12 cellular contexts compared by ENCODE assay signal in genomic region chr15:98728811-98729160, GRCh38.
A peak's percentile ranks its signal among the peaks of the same experiment; 100 is the strongest.
DNase-seq lines count a peak whose midpoint lies in the region; ATAC-seq and TF ChIP-seq lines count a peak whose summit lies in the region.
"Had no signal": no experiment of that assay in that cellular context is flagged by ENCODE, and none has a peak within 500 bp of the region (broad histone marks: within the 10 kb centered on the region; RNA-seq: fewer than 3 reads in every experiment).

No MANE protein-coding gene starts in this region.

- H3K4me1 Mint-ChIP-seq in MCF 10A (ENCODE audit: insufficient read depth, unreplicated experiment) = peaks cover 5% of the 10 kb centered on the region
- H3K4me1 Mint-ChIP-seq in stimulated activated memory B cell treated with anti-CD40 and anti-IgM and Interleukin-4, amounts not matched to agents 10 μg/mL and 1 μg/mL and 100 μg/mL, for 72 hours = peaks cover 11% of the 10 kb centered on the region

- H3K4me3 Mint-ChIP-seq in MCF 10A (ENCODE audit: unreplicated experiment) = no peak overlapping the region
- H3K4me3 Mint-ChIP-seq in stimulated activated memory B cell treated with anti-CD40 and anti-IgM and Interleukin-4, amounts not matched to agents 10 μg/mL and 1 μg/mL and 100 μg/mL, for 72 hours = no peak overlapping the region

- no peaks in the 10 kb centered on the region for H3K36me3 ChIP-seq in HUES48 (ENCODE audit: control insufficient read depth, insufficient read depth, low read length)
- no peaks in the 10 kb centered on the region for H3K36me3 ChIP-seq in lower lobe of right lung
- no peaks in the 10 kb centered on the region for H3K36me3 ChIP-seq in stomach smooth muscle (ENCODE audit: control insufficient read depth in 2 of 2, insufficient read depth in 2 of 2, low read length in 2 of 2)
- no peaks in the 10 kb centered on the region for H3K36me3 ChIP-seq in colonic mucosa

- no peak overlapping the region for H3K9ac ChIP-seq in HUES48 (ENCODE audit: low read depth, low read length)
- H3K9ac ChIP-seq in stomach smooth muscle (ENCODE audit: low read length in 2 of 2) = peak overlapping the region; percentile 47 to 55
- no peak overlapping the region for H3K9ac ChIP-seq in colonic mucosa (ENCODE audit: low read depth in 2 of 2, low read length in 2 of 2)
- H3K9ac ChIP-seq: KMS-11 had no signal

- intact Hi-C loops in MCF 10A (cut with micrococcal nuclease) (no loop called here), lower lobe of right lung (cut with DNase I) (no loop called here), colonic mucosa (cut with DNase I) (no loop called here)

- POLR2A ChIA-PET in MCF 10A (lab: Yijun Ruan, JAX) (interaction anchor here (0.7 to 1.2 kb wide), 5 partner anchors 18 to 138 kb away, joined by 3 to 5 read pairs (median 4); no protein-coding TSS in a partner anchor), HEK293T (lab: Yijun Ruan, JAX) (interaction anchor here (1.9 kb wide), 1 partner anchor 80 kb away, joined by 5 read pairs; the partner anchor contains the start of gene IGF1R)

- TF ChIP-seq CTCF in MCF 10A (IDR thresholded peaks at IDR 0.05; ENCODE audit: unreplicated experiment) (no peak), lower lobe of right lung (IDR thresholded peaks at IDR 0.05) (no peak), colonic mucosa (IDR thresholded peaks at IDR 0.05) (no peak)

- DNase-seq in MCF 10A (ENCODE audit: unreplicated experiment) = no peak
- DNase-seq in lower lobe of right lung = no peak
- DNase-seq in NCI-H1105 treated with DMSO at 0.1 percent for 48 hours (lab: John Stamatoyannopoulos, UW) = no peak
- DNase-seq in HEK293T (ENCODE audit: extremely low spot score) = no peak
- DNase-seq in colonic mucosa = no peak
- DNase-seq: amygdala, erythroblast, NCI-H2171 had no signal

- no peaks in the 10 kb centered on the region for H3K27me3 Mint-ChIP-seq in MCF 10A (ENCODE audit: insufficient read depth, unreplicated experiment)
- no peaks in the 10 kb centered on the region for H3K27me3 Mint-ChIP-seq in stimulated activated memory B cell treated with anti-CD40 and anti-IgM and Interleukin-4, amounts not matched to agents 10 μg/mL and 1 μg/mL and 100 μg/mL, for 72 hours

- CTCF ChIA-PET in MCF 10A (lab: Yijun Ruan, JAX) (interaction anchor here (1.1 kb wide), 1 partner anchor 16 kb away, joined by 3 read pairs; no protein-coding TSS in a partner anchor), HEK293T (lab: Yijun Ruan, JAX) (interaction anchor here (0.6 to 0.7 kb wide), 2 partner anchors 51 to 1621 kb away, joined by 3 read pairs; no protein-coding TSS in a partner anchor)

- no TSS peak for BruUV-seq in MCF 10A (replicated peaks; lab: Mats Ljungman, UMichigan)

- no peaks in the 10 kb centered on the region for H3K36me3 Mint-ChIP-seq in MCF 10A (ENCODE audit: insufficient read depth, unreplicated experiment)
- H3K36me3 Mint-ChIP-seq in stimulated activated memory B cell treated with anti-CD40 and anti-IgM and Interleukin-4, amounts not matched to agents 10 μg/mL and 1 μg/mL and 100 μg/mL, for 72 hours = no peaks in the 10 kb centered on the region

- no peak overlapping the region for H3K4me3 ChIP-seq in HUES48 (ENCODE audit: low read depth, low read length)
- no peak overlapping the region for H3K4me3 ChIP-seq in lower lobe of right lung
- H3K4me3 ChIP-seq in stomach smooth muscle (ENCODE audit: low read length in 2 of 2) = no peak overlapping the region
- H3K4me3 ChIP-seq in colonic mucosa = no peak overlapping the region

- H3K27ac ChIP-seq in HUES48 (ENCODE audit: low read depth, low read length) (peak overlapping the region; percentile 86), lower lobe of right lung (peak overlapping the region; percentile 82), stomach smooth muscle (ENCODE audit: low read length) (peak overlapping the region; percentile 91), colonic mucosa (no peak overlapping the region)
- H3K27ac ChIP-seq: KMS-11 had no signal

- peak overlapping the region; percentile 92 for H3K27ac Mint-ChIP-seq in MCF 10A (ENCODE audit: low read depth, unreplicated experiment)
- H3K27ac Mint-ChIP-seq in stimulated activated memory B cell treated with anti-CD40 and anti-IgM and Interleukin-4, amounts not matched to agents 10 μg/mL and 1 μg/mL and 100 μg/mL, for 72 hours = no peak overlapping the region

- no peak for ATAC-seq in lower lobe of right lung
- no peak for ATAC-seq in stimulated activated memory B cell treated with anti-CD40 and anti-IgM and Interleukin-4, amounts not matched to agents 10 μg/mL and 1 μg/mL and 100 μg/mL, for 72 hours

- H3K9me3 Mint-ChIP-seq in MCF 10A (ENCODE audit: unreplicated experiment) = no peaks in the 10 kb centered on the region
- no peaks in the 10 kb centered on the region for H3K9me3 Mint-ChIP-seq in stimulated activated memory B cell treated with anti-CD40 and anti-IgM and Interleukin-4, amounts not matched to agents 10 μg/mL and 1 μg/mL and 100 μg/mL, for 72 hours

- H3K9me3 ChIP-seq in HUES48 (ENCODE audit: control insufficient read depth, insufficient read depth, low read length) (no peaks in the 10 kb centered on the region), lower lobe of right lung (no peaks in the 10 kb centered on the region), stomach smooth muscle (ENCODE audit: control insufficient read depth in 2 of 2, low read length in 2 of 2) (no peaks in the 10 kb centered on the region), colonic mucosa (no peaks in the 10 kb centered on the region)

- H3K27me3 ChIP-seq in HUES48 (ENCODE audit: control insufficient read depth, insufficient read depth, low read length) = no peaks in the 10 kb centered on the region
- H3K27me3 ChIP-seq in lower lobe of right lung (ENCODE audit: low read depth) = no peaks in the 10 kb centered on the region
- H3K27me3 ChIP-seq in stomach smooth muscle (ENCODE audit: control insufficient read depth in 1 of 2, insufficient read depth in 2 of 2, low read length in 2 of 2) = no peaks in the 10 kb centered on the region
- no peaks in the 10 kb centered on the region for H3K27me3 ChIP-seq in colonic mucosa

- H3K4me1 ChIP-seq in HUES48 (ENCODE audit: control insufficient read depth, insufficient read depth, low read length) (peaks cover 57% of the 10 kb centered on the region), lower lobe of right lung (peaks cover 19% of the 10 kb centered on the region), stomach smooth muscle (ENCODE audit: control insufficient read depth, insufficient read depth, low read length) (peaks cover 49% of the 10 kb centered on the region), colonic mucosa (no peaks in the 10 kb centered on the region)

TF ChIP-seq in HEK293T, 16 proteins besides CTCF, POLR2A, EP300 and RAD21:
- TF ChIP-seq SP1 (IDR thresholded peaks at IDR 0.05) = no peak

Comparison
In these comparisons a context has a peak if more than half of its experiments do, and no peak if none do; other contexts are left out.
1. H3K9ac ChIP-seq: peak in stomach smooth muscle (2 of 2); none in HUES48 (single experiment) and colonic mucosa (0 of 2).